In genomic region chr18:5294113-5294617, GRCh38 we compare ENCODE assay signal across 8 cellular contexts. TPM values are rescaled to one million over a fixed set of nuclear protein-coding genes. Genes with fewer than 3 reads are reported as not detected.
DNase-seq lines count a peak whose midpoint lies in the region; ATAC-seq and TF ChIP-seq lines count a peak whose summit lies in the region.

No MANE protein-coding gene starts in this region.

- TF ChIP-seq CTCF in A673 (conservative IDR thresholded peaks at IDR 0.05; ENCODE audit: low read depth, low read length) (no peak), foreskin fibroblast (IDR thresholded peaks at IDR 0.05; ENCODE audit: low read depth, low read length) (no peak), prostate gland (IDR thresholded peaks at IDR 0.05) (no peak)

- H3K27me3 ChIP-seq in A673 (replicated peaks; ENCODE audit: insufficient read depth, low read depth, low read length, poor library complexity): peaks cover 5% of the 10 kb centered on the region
- H3K27me3 ChIP-seq in HAP-1 (ENCODE audit: low read depth): no peaks in the 10 kb centered on the region
- no peaks in the 10 kb centered on the region for H3K27me3 ChIP-seq in prostate gland (replicated peaks; ENCODE audit: insufficient read depth)

- no peak for TF ChIP-seq POLR2A in prostate gland (IDR thresholded peaks at IDR 0.05)

- in situ Hi-C loops in HAP-1 (cut with MboI; ENCODE audit: low sequenced_read_pairs): no loop called here

- DNase-seq in A673 (ENCODE audit: low spot score) (peak; percentile 8), HAP-1 (ENCODE audit: low spot score in 2 of 2) (peak; percentile 13 to 56), foreskin fibroblast (peak in 1 of 2 donors; percentile 17), prostate gland (ENCODE audit: low spot score) (peak; percentile 52), hepatic stellate cell (ENCODE audit: low spot score) (no peak), left lobe of liver (ENCODE audit: low spot score) (no peak), NCI-H2081 (lab: John Stamatoyannopoulos, UW) (no peak)
- DNase-seq in activated CD4-positive, alpha-beta T cell treated with anti-CD3 and anti-CD28 coated beads, Interleukin-2, amount 50 U/mL, for 48 hours: peak; percentile 67 to 70

- BruUV-seq in A673 (replicated peaks; lab: Mats Ljungman, UMichigan): TSS peak; percentile 36

- H3K4me1 ChIP-seq in A673 (ENCODE audit: insufficient read depth, low read length, poor library complexity, severe bottlenecking) (peaks cover 4% of the 10 kb centered on the region), HAP-1 (peaks cover 7% of the 10 kb centered on the region), prostate gland (replicated peaks) (no peaks in the 10 kb centered on the region)

- POLR2A ChIA-PET in A673 (lab: Charles Lee; ENCODE audit: low non-redundant PET): no interaction called here

- H3K27ac ChIP-seq in A673 (ENCODE audit: low read depth, low read length, poor library complexity, severe bottlenecking): peak overlapping the region; percentile 56
- H3K27ac ChIP-seq in prostate gland: peak overlapping the region; percentile 83 to 86

- intact Hi-C loops in A673 (cut with micrococcal nuclease; ENCODE audit: unreplicated experiment) (no loop called here), prostate gland (cut with DNase I) (loop anchor here (10.0 kb wide), 1 partner anchor 1121 kb away; the partner anchor contains the start of gene L3MBTL4)

- H3K4me3 ChIP-seq in A673 (ENCODE audit: low read depth, low read length, poor library complexity, severe bottlenecking) (peak overlapping the region; percentile 52), HAP-1 (peak overlapping the region; percentile 60), foreskin fibroblast (ENCODE audit: low read depth in 1 of 2, low read length in 2 of 2) (peak overlapping the region; percentile 73 to 87), prostate gland (peak overlapping the region; percentile 71 to 90)

- CTCF ChIA-PET in A673 (lab: Charles Lee): no interaction called here

- ATAC-seq in left lobe of liver: no peak

- H3K36me3 ChIP-seq in A673 (ENCODE audit: insufficient read depth, low read length, poor library complexity, severe bottlenecking): peaks cover 22% of the 10 kb centered on the region
- H3K36me3 ChIP-seq in HAP-1 (replicated peaks): peaks cover 29% of the 10 kb centered on the region
- H3K36me3 ChIP-seq in prostate gland: peaks cover 0 to 11% of the 10 kb centered on the region in 2 donors

- no peaks in the 10 kb centered on the region for H3K9me3 ChIP-seq in A673 (ENCODE audit: low read depth, low read length, poor library complexity, severe bottlenecking)
- H3K9me3 ChIP-seq in HAP-1: no peaks in the 10 kb centered on the region
- H3K9me3 ChIP-seq in prostate gland: no peaks in the 10 kb centered on the region

- WGBS in prostate gland: 35% methylated on average over 9 of the region's 9 CpGs

RNA-seq across cellular contexts. Expression of gene ZBTB14, which starts 1.4 kb away (rescaled TPM):
- total RNA-seq in A673 (2021): 14.4 and 14.8 TPM in 2 replicates
- total RNA-seq in prostate gland: 10 to 100 TPM; 12.7 to 14.8 TPM
- 7.7 TPM for total RNA-seq in left lobe of liver

Comparison
In these comparisons a context has a peak if more than half of its experiments do, and no peak if none do; other contexts are left out.
1. DNase-seq: peak in A673 (single experiment), HAP-1 (2 of 2), activated CD4-positive, alpha-beta T cell treated with anti-CD3 and anti-CD28 coated beads, Interleukin-2, amount 50 U/mL, for 48 hours (2 of 2) and prostate gland (single experiment); none in hepatic stellate cell (single experiment), left lobe of liver (single experiment) and NCI-H2081 (0 of 2).
2. Peak in every context shown above with its lines, with median percentiles within 50 percentile points of each other: H3K4me3 ChIP-seq.